21 cellular contexts compared by ENCODE assay signal in the genomic region with DNA sequence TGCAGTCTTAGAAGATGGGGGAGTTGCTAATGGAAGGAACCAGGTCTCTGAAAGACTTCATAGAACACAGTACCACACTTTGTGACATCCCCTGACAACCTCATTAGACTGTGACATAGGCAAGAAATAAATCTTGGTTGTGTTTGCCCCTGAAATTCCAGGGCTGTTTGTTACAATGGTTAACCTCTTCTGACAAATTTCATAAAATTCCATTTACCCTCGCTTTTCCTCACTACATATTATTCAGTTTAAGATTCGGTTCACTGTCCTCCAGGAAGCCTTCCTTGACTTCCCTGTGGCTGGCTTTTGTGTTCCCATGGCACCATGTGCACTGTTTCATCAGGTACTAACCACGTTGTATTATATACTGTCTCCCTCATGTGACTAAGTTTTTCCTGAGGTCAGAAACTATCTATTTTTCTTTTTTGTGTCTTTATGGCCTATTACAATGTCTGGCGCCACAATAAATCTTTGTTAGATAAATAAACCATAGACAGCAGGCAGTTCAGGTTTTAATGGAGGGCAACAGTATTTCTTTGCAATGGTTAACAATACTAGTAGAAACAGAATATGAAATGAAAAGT. TPM values are rescaled to one million over a fixed set of nuclear protein-coding genes. Genes with fewer than 3 reads are reported as not detected.
"Had no signal": no experiment of that assay in that cellular context is flagged by ENCODE, and none has a peak within 500 bp of the region (broad histone marks: within the 10 kb centered on the region; RNA-seq: fewer than 3 reads in every experiment).

No MANE protein-coding gene starts in this region.

- H3K27ac Mint-ChIP-seq: activated naive CD4-positive, alpha-beta T cell treated with anti-CD3 and anti-CD28 coated beads, Interleukin-2, amount 10 ng/mL, durations not matched to agents 7 days and 5 days; activated T-helper 17 cell treated with anti-CD3 and anti-CD28 coated beads, Interleukin-2, amount 50 U/mL, for 72 hours; nephron progenitor cell; stimulated activated naive B cell treated with anti-CD40 and anti-IgM and Interleukin-4, amounts not matched to agents 10 μg/mL and 1 μg/mL and 100 μg/mL, for 72 hours; T-helper 1 cell treated with Interleukin-12 subunit alpha and Interleukin-12 subunit beta and Interleukin-4 antibody, amounts not matched to agents 30 μg/mL and 1 μg/mL, for 36 hours had no signal

- H3K9me3 ChIP-seq: adrenal gland, body of pancreas, esophagus squamous epithelium, heart right ventricle, left ventricle myocardium inferior, sigmoid colon had no signal

- H3K27me3 ChIP-seq: adrenal gland, body of pancreas, esophagus squamous epithelium, sigmoid colon had no signal

- H3K4me1 ChIP-seq: adrenal gland, body of pancreas, esophagus squamous epithelium, heart right ventricle, left ventricle myocardium inferior, sigmoid colon had no signal

- H3K4me1 Mint-ChIP-seq: activated naive CD4-positive, alpha-beta T cell treated with anti-CD3 and anti-CD28 coated beads, Interleukin-2, amount 10 ng/mL, durations not matched to agents 7 days and 5 days had no signal

- H3K36me3 ChIP-seq: adrenal gland, esophagus squamous epithelium, heart right ventricle, left ventricle myocardium inferior, sigmoid colon had no signal

- H3K9me3 Mint-ChIP-seq: activated naive CD4-positive, alpha-beta T cell treated with anti-CD3 and anti-CD28 coated beads, Interleukin-2, amount 10 ng/mL, durations not matched to agents 7 days and 5 days; activated T-helper 17 cell treated with anti-CD3 and anti-CD28 coated beads, Interleukin-2, amount 50 U/mL, for 72 hours; stimulated activated naive B cell treated with anti-CD40 and anti-IgM and Interleukin-4, amounts not matched to agents 10 μg/mL and 1 μg/mL and 100 μg/mL, for 72 hours had no signal

- H3K27me3 Mint-ChIP-seq: activated naive CD4-positive, alpha-beta T cell treated with anti-CD3 and anti-CD28 coated beads, Interleukin-2, amount 10 ng/mL, durations not matched to agents 7 days and 5 days; activated T-helper 17 cell treated with anti-CD3 and anti-CD28 coated beads, Interleukin-2, amount 50 U/mL, for 72 hours had no signal

- H3K27ac ChIP-seq: adrenal gland, body of pancreas, esophagus squamous epithelium, heart right ventricle, left ventricle myocardium inferior, sigmoid colon had no signal

- H3K4me3 Mint-ChIP-seq: activated naive CD4-positive, alpha-beta T cell treated with anti-CD3 and anti-CD28 coated beads, Interleukin-2, amount 10 ng/mL, durations not matched to agents 7 days and 5 days; activated T-helper 17 cell treated with anti-CD3 and anti-CD28 coated beads, Interleukin-2, amount 50 U/mL, for 72 hours; nephron progenitor cell; stimulated activated naive B cell treated with anti-CD40 and anti-IgM and Interleukin-4, amounts not matched to agents 10 μg/mL and 1 μg/mL and 100 μg/mL, for 72 hours; T-helper 1 cell treated with Interleukin-12 subunit alpha and Interleukin-12 subunit beta and Interleukin-4 antibody, amounts not matched to agents 30 μg/mL and 1 μg/mL, for 36 hours had no signal

- ATAC-seq: activated T-helper 17 cell treated with anti-CD3 and anti-CD28 coated beads, Interleukin-2, amount 50 U/mL, for 72 hours; body of pancreas; heart right ventricle; stimulated activated naive B cell treated with anti-CD40 and anti-IgM and Interleukin-4, amounts not matched to agents 10 μg/mL and 1 μg/mL and 100 μg/mL, for 72 hours had no signal

- DNase-seq: activated CD4-positive, alpha-beta T cell treated with anti-CD3 and anti-CD28 coated beads for 4 hours; activated naive CD4-positive, alpha-beta T cell treated with anti-CD3 and anti-CD28 coated beads, Interleukin-2, amount 10 ng/mL, durations not matched to agents 7 days and 5 days; adrenal gland; body of pancreas; dermis blood vessel endothelial cell; esophagus squamous epithelium; foreskin melanocyte; heart right ventricle; islet precursor cell; left ventricle myocardium inferior; mesenchymal stem cell; nephron progenitor cell; sigmoid colon; stimulated activated CD4-positive, alpha-beta T cell treated with anti-CD3 and anti-CD28 coated beads, Interleukin-2, amount 100 ng/mL, for 24 hours; stimulated activated naive B cell treated with anti-CD40 and anti-IgM and Interleukin-4, amounts not matched to agents 10 μg/mL and 1 μg/mL and 100 μg/mL, for 72 hours; substantia nigra; trophoblast cell had no signal

- H3K36me3 Mint-ChIP-seq: activated naive CD4-positive, alpha-beta T cell treated with anti-CD3 and anti-CD28 coated beads, Interleukin-2, amount 10 ng/mL, durations not matched to agents 7 days and 5 days; stimulated activated naive B cell treated with anti-CD40 and anti-IgM and Interleukin-4, amounts not matched to agents 10 μg/mL and 1 μg/mL and 100 μg/mL, for 72 hours had no signal

- H3K4me3 ChIP-seq: adrenal gland, body of pancreas, esophagus squamous epithelium, heart right ventricle, left ventricle myocardium inferior, sigmoid colon had no signal

RNA-seq across cellular contexts. Expression of a gene that starts 54.2 kb away (rescaled TPM):
- total RNA-seq: activated T-helper 17 cell treated with anti-CD3 and anti-CD28 coated beads, Interleukin-2, amount 50 U/mL, for 72 hours; adrenal gland; body of pancreas; dermis blood vessel endothelial cell; esophagus squamous epithelium; heart right ventricle; left ventricle myocardium inferior; osteocyte; pulmonary artery endothelial cell; sigmoid colon had no signal
- polyA plus RNA-seq: adrenal gland, heart right ventricle, sigmoid colon had no signal
